1 cellular context compared by ENCODE assay signal in the genomic region with DNA sequence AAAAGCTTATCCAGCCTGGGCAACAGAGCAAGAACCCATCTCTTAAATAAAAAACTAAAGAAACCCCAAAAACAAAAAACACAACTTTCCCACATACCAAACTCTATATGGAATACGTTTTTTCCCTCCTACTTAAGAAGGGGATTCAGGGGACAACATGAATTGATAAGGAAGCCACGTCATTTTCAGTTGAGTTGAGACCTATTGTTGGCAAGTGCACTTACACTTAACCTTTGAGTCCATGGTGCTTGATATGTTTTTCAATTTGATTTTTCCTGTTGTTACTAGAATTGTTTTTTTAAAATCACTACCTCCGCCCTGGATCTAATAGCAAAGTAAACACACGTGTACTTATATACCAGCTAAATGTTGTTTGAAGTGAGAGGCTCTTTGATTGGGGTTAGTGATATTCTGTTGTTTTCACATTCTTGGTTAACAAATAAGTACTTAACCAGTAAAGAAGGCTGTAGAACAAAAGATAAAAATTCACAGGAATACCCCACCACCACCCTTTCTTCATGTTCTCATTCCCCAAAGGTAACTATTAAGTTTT.
TF ChIP-seq lines count a peak whose summit lies in the region.

No MANE protein-coding gene starts in this region.

TF ChIP-seq in WTC11, 78 proteins besides CTCF, POLR2A, EP300 and RAD21 (continued from another document):
- TF ChIP-seq ZNF425 (CRISPR knock-in tag; conservative IDR thresholded peaks at IDR 0.05) (no peak), ESRRA (CRISPR knock-in tag; IDR thresholded peaks at IDR 0.05; ENCODE audit: borderline replicate concordance) (no peak), E2F5 (CRISPR knock-in tag; IDR thresholded peaks at IDR 0.05) (no peak), NR3C1 (CRISPR knock-in tag; conservative IDR thresholded peaks at IDR 0.05; ENCODE audit: low read depth) (no peak), PRRX2 (CRISPR knock-in tag; IDR thresholded peaks at IDR 0.05) (no peak), JAZF1 (CRISPR knock-in tag; IDR thresholded peaks at IDR 0.05) (no peak), TP53 (CRISPR knock-in tag; IDR thresholded peaks at IDR 0.05) (no peak), NFATC4 (CRISPR knock-in tag; IDR thresholded peaks at IDR 0.05) (no peak)
- TF ChIP-seq, protein P1, sequence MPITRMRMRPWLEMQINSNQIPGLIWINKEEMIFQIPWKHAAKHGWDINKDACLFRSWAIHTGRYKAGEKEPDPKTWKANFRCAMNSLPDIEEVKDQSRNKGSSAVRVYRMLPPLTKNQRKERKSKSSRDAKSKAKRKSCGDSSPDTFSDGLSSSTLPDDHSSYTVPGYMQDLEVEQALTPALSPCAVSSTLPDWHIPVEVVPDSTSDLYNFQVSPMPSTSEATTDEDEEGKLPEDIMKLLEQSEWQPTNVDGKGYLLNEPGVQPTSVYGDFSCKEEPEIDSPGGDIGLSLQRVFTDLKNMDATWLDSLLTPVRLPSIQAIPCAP (CRISPR knock-in tag; IDR thresholded peaks at IDR 0.05) = no peak
- TF ChIP-seq, protein P2, sequence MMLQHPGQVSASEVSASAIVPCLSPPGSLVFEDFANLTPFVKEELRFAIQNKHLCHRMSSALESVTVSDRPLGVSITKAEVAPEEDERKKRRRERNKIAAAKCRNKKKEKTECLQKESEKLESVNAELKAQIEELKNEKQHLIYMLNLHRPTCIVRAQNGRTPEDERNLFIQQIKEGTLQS (CRISPR knock-in tag; conservative IDR thresholded peaks at IDR 0.05) = no peak
- TF ChIP-seq, protein P3, sequence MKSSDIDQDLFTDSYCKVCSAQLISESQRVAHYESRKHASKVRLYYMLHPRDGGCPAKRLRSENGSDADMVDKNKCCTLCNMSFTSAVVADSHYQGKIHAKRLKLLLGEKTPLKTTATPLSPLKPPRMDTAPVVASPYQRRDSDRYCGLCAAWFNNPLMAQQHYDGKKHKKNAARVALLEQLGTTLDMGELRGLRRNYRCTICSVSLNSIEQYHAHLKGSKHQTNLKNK (CRISPR knock-in tag; IDR thresholded peaks at IDR 0.05) = no peak
